ENCODE assay signal across 12 cellular contexts in the genomic region with DNA sequence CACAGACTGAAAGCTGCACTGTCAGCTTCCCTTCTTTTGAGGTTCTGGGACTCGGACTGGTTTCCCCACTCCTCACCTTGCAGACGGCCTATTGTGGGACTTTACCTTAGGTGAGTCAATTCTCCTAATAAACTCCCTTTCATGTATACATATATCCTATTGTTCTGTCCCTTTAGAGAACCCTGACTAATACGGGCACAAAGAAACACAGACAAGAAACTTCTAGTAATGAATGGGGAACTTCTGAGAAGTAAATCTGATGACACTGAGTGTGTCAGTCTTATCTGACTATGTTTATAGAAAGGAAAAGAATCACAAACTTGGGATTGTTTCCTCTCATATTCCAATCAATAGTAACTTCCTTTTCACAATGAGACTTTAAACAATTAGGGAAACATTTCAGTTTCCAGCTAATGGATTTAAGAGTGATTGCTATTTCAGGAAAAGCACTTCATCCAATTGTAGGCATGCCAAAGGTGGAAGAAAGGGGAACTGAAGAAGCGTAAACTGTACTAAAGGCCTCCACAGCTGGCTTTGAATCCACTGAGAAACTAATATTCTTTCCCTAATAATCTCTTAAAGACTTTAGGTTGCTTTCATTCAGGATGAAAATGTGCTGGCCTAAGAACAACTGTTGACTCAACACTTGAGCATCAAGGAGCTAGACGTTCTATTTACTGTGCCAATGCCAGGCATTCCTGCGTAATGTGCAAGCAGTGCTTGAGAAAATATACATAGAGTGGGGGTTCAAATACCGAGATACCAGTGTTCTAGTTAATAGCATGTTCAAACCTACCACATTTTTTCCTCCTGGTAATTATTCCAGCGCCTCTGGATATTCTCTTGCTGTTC.
DNase-seq lines count a peak whose midpoint lies in the region; ATAC-seq and TF ChIP-seq lines count a peak whose summit lies in the region.
"Had no signal": no experiment of that assay in that cellular context is flagged by ENCODE, and none has a peak within 500 bp of the region (broad histone marks: within the 10 kb centered on the region; RNA-seq: fewer than 3 reads in every experiment).

No MANE protein-coding gene starts in this region.

- H3K9me3 Mint-ChIP-seq in type B pancreatic cell = no peaks in the 10 kb centered on the region
- H3K9me3 Mint-ChIP-seq in stimulated activated memory B cell treated with anti-CD40 and anti-IgM and Interleukin-4, amounts not matched to agents 10 μg/mL and 1 μg/mL and 100 μg/mL, for 72 hours = no peaks in the 10 kb centered on the region
- H3K9me3 Mint-ChIP-seq: memory B cell had no signal

- no peak overlapping the region for H3K4me3 ChIP-seq in BJ (ENCODE audit: low read depth, low read length)

- no peak for ATAC-seq in HG02759 (IDR thresholded peaks at IDR 0.05; ENCODE audit: unreplicated experiment)
- ATAC-seq in stimulated activated memory B cell treated with anti-CD40 and anti-IgM and Interleukin-4, amounts not matched to agents 10 μg/mL and 1 μg/mL and 100 μg/mL, for 72 hours = no peak

- no peak overlapping the region for H3K4me3 Mint-ChIP-seq in type B pancreatic cell
- H3K4me3 Mint-ChIP-seq in stimulated activated memory B cell treated with anti-CD40 and anti-IgM and Interleukin-4, amounts not matched to agents 10 μg/mL and 1 μg/mL and 100 μg/mL, for 72 hours = no peak overlapping the region
- H3K4me3 Mint-ChIP-seq: memory B cell had no signal

- H3K4me1 Mint-ChIP-seq in type B pancreatic cell (ENCODE audit: unreplicated experiment) = peaks cover 11% of the 10 kb centered on the region
- H3K4me1 Mint-ChIP-seq in stimulated activated memory B cell treated with anti-CD40 and anti-IgM and Interleukin-4, amounts not matched to agents 10 μg/mL and 1 μg/mL and 100 μg/mL, for 72 hours = no peaks in the 10 kb centered on the region
- H3K4me1 Mint-ChIP-seq: memory B cell had no signal

- H3K27me3 Mint-ChIP-seq in type B pancreatic cell = no peaks in the 10 kb centered on the region
- H3K27me3 Mint-ChIP-seq in stimulated activated memory B cell treated with anti-CD40 and anti-IgM and Interleukin-4, amounts not matched to agents 10 μg/mL and 1 μg/mL and 100 μg/mL, for 72 hours = no peaks in the 10 kb centered on the region
- H3K27me3 Mint-ChIP-seq: memory B cell had no signal

- CTCF ChIA-PET in BJ (lab: Yijun Ruan, JAX) = interaction anchor here (1.1 kb wide), 1 partner anchor 18 kb away, joined by 4 read pairs; no protein-coding TSS in a partner anchor

- no peaks in the 10 kb centered on the region for H3K36me3 ChIP-seq in BJ (ENCODE audit: control insufficient read depth, insufficient read depth, low read length)

- no peaks in the 10 kb centered on the region for H3K27me3 ChIP-seq in BJ (ENCODE audit: control insufficient read depth, insufficient read depth, low read length)

- TF ChIP-seq CTCF in BJ (IDR thresholded peaks at IDR 0.05; ENCODE audit: insufficient read depth, low read depth, low read length) (no peak), type B pancreatic cell (conservative IDR thresholded peaks at IDR 0.05) (no peak)

- no peaks in the 10 kb centered on the region for H3K36me3 Mint-ChIP-seq in type B pancreatic cell
- no peaks in the 10 kb centered on the region for H3K36me3 Mint-ChIP-seq in stimulated activated memory B cell treated with anti-CD40 and anti-IgM and Interleukin-4, amounts not matched to agents 10 μg/mL and 1 μg/mL and 100 μg/mL, for 72 hours
- H3K36me3 Mint-ChIP-seq: memory B cell had no signal

- POLR2A ChIA-PET in BJ (lab: Charles Lee) = no interaction called here

- peak; percentile 67 for DNase-seq in BJ (ENCODE audit: low read depth)
- DNase-seq in NCI-H226 = peak; percentile 97
- DNase-seq in epidermal melanocyte (ENCODE audit: insufficient read length, low spot score) = peak; percentile 54
- DNase-seq in non-pigmented ciliary epithelial cell (ENCODE audit: low read depth) = peak; percentile 96
- no peak for DNase-seq in type B pancreatic cell (ENCODE audit: extremely low spot score, unreplicated experiment)
- DNase-seq in central memory CD4-positive, alpha-beta T cell = no peak
- DNase-seq: activated CD8-positive, alpha-beta memory T cell treated with anti-CD3 and anti-CD28 coated beads, Interleukin-2, amount 50 U/mL, for 4 hours; NCI-H1105; SHP77 treated with DMSO at 0.1 percent for 48 hours had no signal

- H3K27ac Mint-ChIP-seq in type B pancreatic cell = no peak overlapping the region
- no peak overlapping the region for H3K27ac Mint-ChIP-seq in stimulated activated memory B cell treated with anti-CD40 and anti-IgM and Interleukin-4, amounts not matched to agents 10 μg/mL and 1 μg/mL and 100 μg/mL, for 72 hours
- H3K27ac Mint-ChIP-seq: memory B cell had no signal

Comparison
In these comparisons a context has a peak if more than half of its experiments do, and no peak if none do; other contexts are left out.
1. DNase-seq: peak in BJ (single experiment), NCI-H226 (single experiment), epidermal melanocyte (single experiment) and non-pigmented ciliary epithelial cell (single experiment); none in type B pancreatic cell (single experiment) and central memory CD4-positive, alpha-beta T cell (single experiment).